23 cellular contexts compared by ENCODE assay signal in genomic region chr6:139868576-139868975, GRCh38.
"Had no signal": no experiment of that assay in that cellular context is flagged by ENCODE, and none has a peak within 500 bp of the region (broad histone marks: within the 10 kb centered on the region; RNA-seq: fewer than 3 reads in every experiment).

No MANE protein-coding gene starts in this region.

- H3K27ac ChIP-seq: breast epithelium, right lobe of liver, upper lobe of right lung had no signal

- H3K4me3 ChIP-seq: breast epithelium, right lobe of liver, upper lobe of right lung had no signal

- H3K36me3 Mint-ChIP-seq: activated naive CD4-positive, alpha-beta T cell treated with anti-CD3 and anti-CD28 coated beads, Interleukin-2, amount 10 ng/mL, durations not matched to agents 7 days and 5 days; activated naive CD8-positive, alpha-beta T cell treated with anti-CD3 and anti-CD28 coated beads, Interleukin-2, amount 10 ng/mL, durations not matched to agents 7 days and 5 days; naive B cell; stimulated activated effector memory CD8-positive, alpha-beta T cell treated with anti-CD3 and anti-CD28 coated beads, Interleukin-12 subunit alpha, Interleukin-12 subunit beta, amount 100 ng/mL, for 72 hours had no signal

- H3K27me3 Mint-ChIP-seq: activated naive CD4-positive, alpha-beta T cell treated with anti-CD3 and anti-CD28 coated beads, Interleukin-2, amount 10 ng/mL, durations not matched to agents 7 days and 5 days; activated naive CD8-positive, alpha-beta T cell treated with anti-CD3 and anti-CD28 coated beads, Interleukin-2, amount 10 ng/mL, durations not matched to agents 7 days and 5 days; naive B cell had no signal

- H3K4me3 Mint-ChIP-seq: activated naive CD4-positive, alpha-beta T cell treated with anti-CD3 and anti-CD28 coated beads, Interleukin-2, amount 10 ng/mL, durations not matched to agents 7 days and 5 days; activated naive CD8-positive, alpha-beta T cell treated with anti-CD3 and anti-CD28 coated beads, Interleukin-2, amount 10 ng/mL, durations not matched to agents 7 days and 5 days; activated T-cell treated with anti-CD3 and anti-CD28 coated beads, Interleukin-2, amount 50 U/mL, for 72 hours; naive B cell; neural crest cell; stimulated activated effector memory CD8-positive, alpha-beta T cell treated with anti-CD3 and anti-CD28 coated beads, Interleukin-12 subunit alpha, Interleukin-12 subunit beta, amount 100 ng/mL, for 72 hours; stimulated activated naive CD8-positive, alpha-beta T cell treated with anti-CD3 and anti-CD28 coated beads, Interleukin-15, amount 100 ng/mL, for 72 hours had no signal

- H3K9me3 ChIP-seq: breast epithelium, right lobe of liver, upper lobe of right lung had no signal

- DNase-seq: activated CD4-positive, alpha-beta T cell treated with anti-CD3 and anti-CD28 coated beads for 4 hours; activated CD4-positive, alpha-beta T cell treated with anti-CD3 and anti-CD28 coated beads, Interleukin-2, amount 50 U/mL, for 4 hours; activated naive CD4-positive, alpha-beta T cell treated with anti-CD3 and anti-CD28 coated beads, Interleukin-2, amount 10 ng/mL, durations not matched to agents 7 days and 5 days; activated naive CD8-positive, alpha-beta T cell treated with anti-CD3 and anti-CD28 coated beads, Interleukin-2, amount 10 ng/mL, durations not matched to agents 7 days and 5 days; activated T-cell treated with anti-CD3 and anti-CD28 coated beads for 4 hours; activated T-cell treated with anti-CD3 and anti-CD28 coated beads, Interleukin-2, amount 50 U/mL, for 72 hours; amygdala; central memory CD4-positive, alpha-beta T cell; foreskin fibroblast; head of caudate nucleus; left cardiac atrium; left ventricle myocardium superior; naive B cell; occipital lobe; right lobe of liver; stimulated activated CD4-positive, alpha-beta T cell treated with anti-CD3 and anti-CD28 coated beads, Interleukin-12 subunit alpha, Interleukin-12 subunit beta, amount 100 ng/mL, for 4 hours; stimulated activated CD4-positive, alpha-beta T cell treated with anti-CD3 and anti-CD28 coated beads, Interleukin-4, amount 100 ng/mL, for 1 hour; stimulated activated naive CD8-positive, alpha-beta T cell treated with anti-CD3 and anti-CD28 coated beads, Interleukin-15, amount 100 ng/mL, for 72 hours; substantia nigra; upper lobe of right lung had no signal

- H3K27me3 ChIP-seq: breast epithelium, right lobe of liver, upper lobe of right lung had no signal

- H3K4me1 ChIP-seq: breast epithelium, right lobe of liver, upper lobe of right lung had no signal

- H3K4me1 Mint-ChIP-seq: activated naive CD4-positive, alpha-beta T cell treated with anti-CD3 and anti-CD28 coated beads, Interleukin-2, amount 10 ng/mL, durations not matched to agents 7 days and 5 days; activated naive CD8-positive, alpha-beta T cell treated with anti-CD3 and anti-CD28 coated beads, Interleukin-2, amount 10 ng/mL, durations not matched to agents 7 days and 5 days; naive B cell; stimulated activated effector memory CD8-positive, alpha-beta T cell treated with anti-CD3 and anti-CD28 coated beads, Interleukin-12 subunit alpha, Interleukin-12 subunit beta, amount 100 ng/mL, for 72 hours; stimulated activated naive CD8-positive, alpha-beta T cell treated with anti-CD3 and anti-CD28 coated beads, Interleukin-15, amount 100 ng/mL, for 72 hours had no signal

- H3K36me3 ChIP-seq: breast epithelium, right lobe of liver, upper lobe of right lung had no signal

- H3K27ac Mint-ChIP-seq: activated naive CD4-positive, alpha-beta T cell treated with anti-CD3 and anti-CD28 coated beads, Interleukin-2, amount 10 ng/mL, durations not matched to agents 7 days and 5 days; activated naive CD8-positive, alpha-beta T cell treated with anti-CD3 and anti-CD28 coated beads, Interleukin-2, amount 10 ng/mL, durations not matched to agents 7 days and 5 days; naive B cell; stimulated activated effector memory CD8-positive, alpha-beta T cell treated with anti-CD3 and anti-CD28 coated beads, Interleukin-12 subunit alpha, Interleukin-12 subunit beta, amount 100 ng/mL, for 72 hours; stimulated activated naive CD8-positive, alpha-beta T cell treated with anti-CD3 and anti-CD28 coated beads, Interleukin-15, amount 100 ng/mL, for 72 hours had no signal

- H3K9me3 Mint-ChIP-seq: activated naive CD4-positive, alpha-beta T cell treated with anti-CD3 and anti-CD28 coated beads, Interleukin-2, amount 10 ng/mL, durations not matched to agents 7 days and 5 days; activated naive CD8-positive, alpha-beta T cell treated with anti-CD3 and anti-CD28 coated beads, Interleukin-2, amount 10 ng/mL, durations not matched to agents 7 days and 5 days; activated T-cell treated with anti-CD3 and anti-CD28 coated beads, Interleukin-2, amount 50 U/mL, for 72 hours; naive B cell; stimulated activated effector memory CD8-positive, alpha-beta T cell treated with anti-CD3 and anti-CD28 coated beads, Interleukin-12 subunit alpha, Interleukin-12 subunit beta, amount 100 ng/mL, for 72 hours; stimulated activated naive CD8-positive, alpha-beta T cell treated with anti-CD3 and anti-CD28 coated beads, Interleukin-15, amount 100 ng/mL, for 72 hours had no signal
